ENCODE assay signal across 11 cellular contexts in the genomic region with DNA sequence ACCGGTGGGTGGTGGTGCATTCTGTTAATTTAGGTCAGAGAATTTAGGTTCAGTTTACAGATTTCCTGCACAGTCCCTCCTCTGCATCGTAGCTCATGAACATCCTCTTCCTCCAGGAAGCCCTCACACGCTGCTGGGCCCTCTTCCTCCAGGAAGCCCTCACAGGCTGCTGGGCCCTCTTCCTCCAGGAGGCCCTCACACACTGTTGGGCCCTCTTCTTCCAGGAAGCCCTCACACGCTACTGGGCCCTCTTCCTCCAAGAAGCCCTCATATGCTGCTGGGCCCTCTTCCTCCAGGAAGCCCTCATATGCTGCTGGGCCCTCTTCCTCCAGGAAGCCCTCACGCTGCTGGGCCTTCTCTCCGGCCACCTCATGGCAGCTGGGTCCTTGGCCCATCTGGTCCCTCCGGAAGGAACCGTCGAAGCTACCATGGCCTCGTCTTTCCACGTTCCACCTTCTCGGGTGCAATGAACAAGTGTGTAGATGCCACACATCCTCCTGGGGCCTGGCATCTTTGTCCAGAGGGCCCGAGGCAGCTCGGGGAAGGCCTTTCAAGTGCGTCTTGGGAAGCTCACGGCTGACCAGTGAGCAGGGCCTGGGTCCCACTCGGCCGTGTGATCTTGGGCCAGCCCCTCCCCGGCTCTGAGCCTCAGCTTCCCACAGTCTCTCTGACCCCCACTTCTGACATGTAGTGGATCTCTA. TPM values are rescaled to one million over a fixed set of nuclear protein-coding genes. Genes with fewer than 3 reads are reported as not detected.
A peak's percentile ranks its signal among the peaks of the same experiment; 100 is the strongest.
DNase-seq lines count a peak whose midpoint lies in the region; ATAC-seq, FAIRE-seq and TF ChIP-seq lines count a peak whose summit lies in the region.
"Had no signal": no experiment of that assay in that cellular context is flagged by ENCODE, and none has a peak within 500 bp of the region (broad histone marks: within the 10 kb centered on the region; RNA-seq: fewer than 3 reads in every experiment).

No MANE protein-coding gene starts in this region.

- TF ChIP-seq CTCF in gastroesophageal sphincter (IDR thresholded peaks at IDR 0.05) (no peak), pancreas (IDR thresholded peaks at IDR 0.05) (no peak)

- no peaks in the 10 kb centered on the region for H3K36me3 Mint-ChIP-seq in natural killer cell treated with Interleukin-12 subunit alpha and Interleukin-12 subunit beta and Interleukin-15 and Interleukin-18, amount 100 ng/mL, for 72 hours

- no peak overlapping the region for H3K4me3 Mint-ChIP-seq in natural killer cell treated with Interleukin-12 subunit alpha and Interleukin-12 subunit beta and Interleukin-15 and Interleukin-18, amount 100 ng/mL, for 72 hours

- intact Hi-C loops in Right ventricle myocardium inferior (cut with DNase I) (no loop called here), cardiac septum (cut with DNase I) (no loop called here), pancreas (cut with DNase I) (no loop called here)

- peaks cover 0 to 6% of the 10 kb centered on the region in 2 donors for H3K4me1 Mint-ChIP-seq in natural killer cell treated with Interleukin-12 subunit alpha and Interleukin-12 subunit beta and Interleukin-15 and Interleukin-18, amount 100 ng/mL, for 72 hours (ENCODE audit: low read depth in 2 of 2)

- H3K9me3 ChIP-seq in gastroesophageal sphincter = no peaks in the 10 kb centered on the region
- H3K9me3 ChIP-seq in pancreas = no peaks in the 10 kb centered on the region

- no peak overlapping the region for H3K27ac Mint-ChIP-seq in natural killer cell treated with Interleukin-12 subunit alpha and Interleukin-12 subunit beta and Interleukin-15 and Interleukin-18, amount 100 ng/mL, for 72 hours

- H3K27ac ChIP-seq in gastroesophageal sphincter (peak overlapping the region in 3 of 4 donors; percentile 97 to 99 (median 98)), pancreas (peak overlapping the region; percentile 15 to 93 (median 55))

- TF ChIP-seq POLR2A in gastroesophageal sphincter (IDR thresholded peaks at IDR 0.05) = no peak

- peaks cover 3 to 100% (median 79%) of the 10 kb centered on the region in 3 donors for H3K4me1 ChIP-seq in gastroesophageal sphincter
- peaks cover 50 to 59% (median 59%) of the 10 kb centered on the region in 3 donors for H3K4me1 ChIP-seq in pancreas

- H3K36me3 ChIP-seq in gastroesophageal sphincter (peaks cover 0 to 41% of the 10 kb centered on the region in 2 donors), pancreas (peaks cover 0 to 22% (median 21%) of the 10 kb centered on the region in 3 donors)

- no peak for TF ChIP-seq EP300 in gastroesophageal sphincter (IDR thresholded peaks at IDR 0.05)

- no peaks in the 10 kb centered on the region for H3K27me3 Mint-ChIP-seq in natural killer cell treated with Interleukin-12 subunit alpha and Interleukin-12 subunit beta and Interleukin-15 and Interleukin-18, amount 100 ng/mL, for 72 hours

- no peak for FAIRE-seq in pancreas (lab: Jason Lieb, UNC)

- H3K9me3 Mint-ChIP-seq in natural killer cell treated with Interleukin-12 subunit alpha and Interleukin-12 subunit beta and Interleukin-15 and Interleukin-18, amount 100 ng/mL, for 72 hours = no peaks in the 10 kb centered on the region

- DNase-seq in Right ventricle myocardium inferior (ENCODE audit: missing footprints) = peak; percentile 37
- DNase-seq in cardiac septum (ENCODE audit: low spot score) = no peak
- peak in 3 of 6 donors; percentile 32 to 53 (median 52) for DNase-seq in pancreas
- no peak for DNase-seq in activated CD8-positive, alpha-beta memory T cell treated with anti-CD3 and anti-CD28 coated beads, Interleukin-2, amount 50 U/mL, for 4 hours
- DNase-seq in activated CD8-positive, alpha-beta memory T cell treated with anti-CD3 and anti-CD28 coated beads for 24 hours = no peak
- DNase-seq in natural killer cell treated with Interleukin-12 subunit alpha and Interleukin-12 subunit beta and Interleukin-15 and Interleukin-18, amount 100 ng/mL, for 72 hours (ENCODE audit: low spot score) = no peak
- DNase-seq: amniotic stem cell; stimulated activated CD4-positive, alpha-beta T cell treated with anti-CD3 and anti-CD28 coated beads, Interleukin-2, amount 100 ng/mL, for 48 hours; stimulated activated naive CD8-positive, alpha-beta T cell treated with anti-CD3 and anti-CD28 coated beads, Interleukin-15, Interleukin-2, amounts not matched to agents 100 U/mL and 50 U/mL, for 24 hours had no signal

- WGBS in gastroesophageal sphincter (ENCODE audit: low coverage in 1 of 2), 2 donors = 56 to 62% methylated on average over 3 to 5 of the region's 19 CpGs
- 68 to 72% methylated on average over 19 of the region's 19 CpGs for WGBS in pancreas, 2 donors

- no peak overlapping the region for H3K4me3 ChIP-seq in gastroesophageal sphincter
- H3K4me3 ChIP-seq in pancreas = no peak overlapping the region

- ATAC-seq in Right ventricle myocardium inferior (no peak), gastroesophageal sphincter (no peak), pancreas (no peak), HG02759 (IDR thresholded peaks at IDR 0.05; ENCODE audit: unreplicated experiment) (no peak)
- no peak for ATAC-seq in natural killer cell treated with Interleukin-12 subunit alpha and Interleukin-12 subunit beta and Interleukin-15 and Interleukin-18, amount 100 ng/mL, for 72 hours
- ATAC-seq: stimulated activated naive CD8-positive, alpha-beta T cell treated with anti-CD3 and anti-CD28 coated beads, Interleukin-15, Interleukin-2, amounts not matched to agents 100 U/mL and 50 U/mL, for 24 hours had no signal

- H3K27me3 ChIP-seq in gastroesophageal sphincter (no peaks in the 10 kb centered on the region), pancreas (no peaks in the 10 kb centered on the region)

RNA-seq across cellular contexts. Expression of gene PPARA, which starts 58.9 kb away (rescaled TPM):
- 70.5 TPM for total RNA-seq in Right ventricle myocardium inferior
- 78.8 TPM for total RNA-seq in cardiac septum
- total RNA-seq in gastroesophageal sphincter = 10 to 100 TPM; 19.5 to 28.5 (median 26.9) TPM
- 10 to 100 TPM; 13.8 to 24.5 (median 16.2) TPM for total RNA-seq in pancreas
- 1 to 10 TPM; 4.1 to 6.1 TPM for polyA plus RNA-seq in pancreas
- 10 to 100 TPM; 31.7 to 36.1 TPM for total RNA-seq in natural killer cell treated with Interleukin-12 subunit alpha and Interleukin-12 subunit beta and Interleukin-15 and Interleukin-18, amount 100 ng/mL, for 72 hours
